ENCODE assay signal across 24 cellular contexts in genomic region chr5:156647034-156647451, GRCh38.
A peak's percentile ranks its signal among the peaks of the same experiment; 100 is the strongest.
DNase-seq lines count a peak whose midpoint lies in the region; ATAC-seq and TF ChIP-seq lines count a peak whose summit lies in the region.
"Had no signal": no experiment of that assay in that cellular context is flagged by ENCODE, and none has a peak within 500 bp of the region (broad histone marks: within the 10 kb centered on the region; RNA-seq: fewer than 3 reads in every experiment).

No MANE protein-coding gene starts in this region.

- H3K4me1 Mint-ChIP-seq in progenitor cell of endocrine pancreas (ENCODE audit: low read depth), result peaks cover 40% of the 10 kb centered on the region
- H3K4me1 Mint-ChIP-seq in stimulated activated naive CD8-positive, alpha-beta T cell treated with anti-CD3 and anti-CD28 coated beads, Interleukin-15, amount 100 ng/mL, for 72 hours, result no peaks in the 10 kb centered on the region
- H3K4me1 Mint-ChIP-seq: activated CD4-positive, alpha-beta memory T cell treated with anti-CD3 and anti-CD28 coated beads, Interleukin-2, amount 10 ng/mL, durations not matched to agents 7 days and 5 days; CD14-positive monocyte; naive B cell had no signal

- H3K9ac ChIP-seq in adipocyte (ENCODE audit: low read length), result no peak overlapping the region

- peak overlapping the region; percentile 92 for H3K27ac Mint-ChIP-seq in progenitor cell of endocrine pancreas
- no peak overlapping the region for H3K27ac Mint-ChIP-seq in stimulated activated naive CD8-positive, alpha-beta T cell treated with anti-CD3 and anti-CD28 coated beads, Interleukin-15, amount 100 ng/mL, for 72 hours
- H3K27ac Mint-ChIP-seq: activated CD4-positive, alpha-beta memory T cell treated with anti-CD3 and anti-CD28 coated beads, Interleukin-2, amount 10 ng/mL, durations not matched to agents 7 days and 5 days; activated naive CD4-positive, alpha-beta T cell treated with anti-CD3 and anti-CD28 coated beads, Interleukin-2, amount 50 U/mL, for 72 hours; CD14-positive monocyte; naive B cell had no signal

- ATAC-seq in right cardiac atrium, result peak; percentile 50 to 68
- no peak for ATAC-seq in GM21447 (IDR thresholded peaks at IDR 0.05; ENCODE audit: unreplicated experiment)
- ATAC-seq in stimulated activated naive CD8-positive, alpha-beta T cell treated with anti-CD3 and anti-CD28 coated beads, Interleukin-15, amount 100 ng/mL, for 72 hours, result no peak
- ATAC-seq in GM19328 (IDR thresholded peaks at IDR 0.05; ENCODE audit: unreplicated experiment), result no peak
- ATAC-seq: activated naive CD4-positive, alpha-beta T cell treated with anti-CD3 and anti-CD28 coated beads, Interleukin-2, amount 50 U/mL, for 72 hours; pancreas had no signal

- H3K9me3 ChIP-seq in adipocyte (ENCODE audit: control insufficient read depth, low read length) (no peaks in the 10 kb centered on the region), right cardiac atrium (ENCODE audit: control insufficient read depth, low read length) (no peaks in the 10 kb centered on the region)
- H3K9me3 ChIP-seq: lower lobe of right lung, pancreas, testis had no signal

- DNase-seq in AG10803 (ENCODE audit: low read depth) (peak; percentile 17), adipocyte (ENCODE audit: low read depth) (peak; percentile 11), right cardiac atrium (no peak), progenitor cell of endocrine pancreas (ENCODE audit: low spot score, unreplicated experiment) (no peak), NCI-H146 treated with DMSO at 0.1 percent for 48 hours (lab: John Stamatoyannopoulos, UW; ENCODE audit: unreplicated experiment) (no peak)
- DNase-seq in stimulated activated naive CD8-positive, alpha-beta T cell treated with anti-CD3 and anti-CD28 coated beads, Interleukin-15, amount 100 ng/mL, for 72 hours, result no peak
- DNase-seq: activated CD4-positive, alpha-beta memory T cell treated with anti-CD3 and anti-CD28 coated beads, Interleukin-2, amount 10 ng/mL, durations not matched to agents 7 days and 5 days; activated T-cell treated with anti-CD3 and anti-CD28 coated beads, Interleukin-2, amount 50 U/mL, for 48 hours; dermis blood vessel endothelial cell; DMS153; lower lobe of right lung; naive B cell; NCI-H2081 treated with DMSO at 0.1 percent for 48 hours; NCI-H510A treated with DMSO at 0.1 percent for 48 hours; pancreas; SIG-M5; small intestine; stimulated activated CD4-positive, alpha-beta T cell treated with anti-CD3 and anti-CD28 coated beads, Interleukin-4, amount 100 ng/mL, for 4 hours; testis; WERI-Rb-1 had no signal

- H3K9me3 Mint-ChIP-seq in progenitor cell of endocrine pancreas (ENCODE audit: low read depth), result peaks cover 5% of the 10 kb centered on the region
- H3K9me3 Mint-ChIP-seq in stimulated activated naive CD8-positive, alpha-beta T cell treated with anti-CD3 and anti-CD28 coated beads, Interleukin-15, amount 100 ng/mL, for 72 hours, result no peaks in the 10 kb centered on the region
- H3K9me3 Mint-ChIP-seq: activated CD4-positive, alpha-beta memory T cell treated with anti-CD3 and anti-CD28 coated beads, Interleukin-2, amount 10 ng/mL, durations not matched to agents 7 days and 5 days; activated naive CD4-positive, alpha-beta T cell treated with anti-CD3 and anti-CD28 coated beads, Interleukin-2, amount 50 U/mL, for 72 hours; CD14-positive monocyte had no signal

- intact Hi-C loops in right cardiac atrium (cut with DNase I), result no loop called here

- H3K4me3 ChIP-seq in AG10803 (ENCODE audit: low read length), result no peak overlapping the region
- no peak overlapping the region for H3K4me3 ChIP-seq in adipocyte (ENCODE audit: low read length)
- H3K4me3 ChIP-seq in right cardiac atrium (ENCODE audit: low read length), result no peak overlapping the region
- H3K4me3 ChIP-seq: lower lobe of right lung, pancreas, testis had no signal

- WGBS in right cardiac atrium, result 49% methylated on average over 4 of the region's 4 CpGs

- H3K4me1 ChIP-seq in adipocyte (ENCODE audit: control insufficient read depth, insufficient read depth, low read length) (no peaks in the 10 kb centered on the region), right cardiac atrium (ENCODE audit: control insufficient read depth, insufficient read depth, low read length) (peaks cover 5% of the 10 kb centered on the region)
- H3K4me1 ChIP-seq: lower lobe of right lung, pancreas, testis had no signal

- H3K4me3 Mint-ChIP-seq in progenitor cell of endocrine pancreas (ENCODE audit: low read depth), result peak overlapping the region; percentile 7
- no peak overlapping the region for H3K4me3 Mint-ChIP-seq in stimulated activated naive CD8-positive, alpha-beta T cell treated with anti-CD3 and anti-CD28 coated beads, Interleukin-15, amount 100 ng/mL, for 72 hours
- H3K4me3 Mint-ChIP-seq: activated CD4-positive, alpha-beta memory T cell treated with anti-CD3 and anti-CD28 coated beads, Interleukin-2, amount 10 ng/mL, durations not matched to agents 7 days and 5 days; CD14-positive monocyte; naive B cell had no signal

- no peaks in the 10 kb centered on the region for H3K36me3 Mint-ChIP-seq in progenitor cell of endocrine pancreas (ENCODE audit: insufficient read depth)
- H3K36me3 Mint-ChIP-seq: activated naive CD4-positive, alpha-beta T cell treated with anti-CD3 and anti-CD28 coated beads, Interleukin-2, amount 50 U/mL, for 72 hours; CD14-positive monocyte; naive B cell had no signal

- H3K27ac ChIP-seq in right cardiac atrium (ENCODE audit: low read length), result peak overlapping the region; percentile 27
- H3K27ac ChIP-seq: lower lobe of right lung, pancreas, testis, WERI-Rb-1 had no signal

- no peaks in the 10 kb centered on the region for H3K36me3 ChIP-seq in adipocyte (ENCODE audit: control insufficient read depth, insufficient read depth, low read length, severe bottlenecking)
- H3K36me3 ChIP-seq: lower lobe of right lung, pancreas, WERI-Rb-1 had no signal

- no peaks in the 10 kb centered on the region for H3K27me3 Mint-ChIP-seq in progenitor cell of endocrine pancreas
- H3K27me3 Mint-ChIP-seq in stimulated activated naive CD8-positive, alpha-beta T cell treated with anti-CD3 and anti-CD28 coated beads, Interleukin-15, amount 100 ng/mL, for 72 hours, result peaks cover 19% of the 10 kb centered on the region

- no peaks in the 10 kb centered on the region for H3K27me3 ChIP-seq in adipocyte (replicated peaks; ENCODE audit: control insufficient read depth, insufficient read depth, low read length)
- no peaks in the 10 kb centered on the region for H3K27me3 ChIP-seq in right cardiac atrium (ENCODE audit: control insufficient read depth, insufficient read depth)
- H3K27me3 ChIP-seq: testis had no signal

- TF ChIP-seq CTCF in AG10803 (conservative IDR thresholded peaks at IDR 0.05; ENCODE audit: low read length), result no peak
- TF ChIP-seq CTCF in progenitor cell of endocrine pancreas (IDR thresholded peaks at IDR 0.05; ENCODE audit: unreplicated experiment), result no peak

Comparison
In these comparisons a context has a peak if more than half of its experiments do, and no peak if none do; other contexts are left out.
1. DNase-seq: peak in AG10803 (single experiment) and adipocyte (single experiment); none in right cardiac atrium (0 of 3), progenitor cell of endocrine pancreas (single experiment), stimulated activated naive CD8-positive, alpha-beta T cell treated with anti-CD3 and anti-CD28 coated beads, Interleukin-15, amount 100 ng/mL, for 72 hours (0 of 2) and NCI-H146 treated with DMSO at 0.1 percent for 48 hours (single experiment).
2. ATAC-seq: peak in right cardiac atrium (2 of 2); none in GM21447 (single experiment), stimulated activated naive CD8-positive, alpha-beta T cell treated with anti-CD3 and anti-CD28 coated beads, Interleukin-15, amount 100 ng/mL, for 72 hours (single experiment) and GM19328 (single experiment).